Comparison of ENCODE assay signal across 17 cellular contexts in the genomic region with DNA sequence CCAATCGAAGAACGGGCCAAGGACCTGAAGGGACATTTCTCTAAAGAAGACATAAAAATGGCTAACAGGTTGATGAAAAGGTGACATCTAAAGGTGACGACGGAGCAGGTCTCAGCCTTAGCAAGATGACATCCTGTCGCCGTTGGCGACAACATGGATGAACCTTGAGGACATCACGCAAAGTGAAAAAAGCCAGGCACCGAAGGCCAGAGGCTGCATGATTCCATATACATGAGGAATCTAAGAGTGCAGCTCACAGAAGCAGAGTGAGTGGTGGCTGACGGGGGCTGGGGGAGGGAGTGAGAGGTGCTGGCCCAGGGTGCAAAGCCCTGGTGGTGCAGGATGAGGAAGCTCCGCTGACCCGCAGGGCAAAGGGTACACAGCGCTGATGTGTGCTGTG. TPM values are rescaled to one million over a fixed set of nuclear protein-coding genes. Genes with fewer than 3 reads are reported as not detected.
DNase-seq lines count a peak whose midpoint lies in the region; ATAC-seq and TF ChIP-seq lines count a peak whose summit lies in the region.
"Had no signal": no experiment of that assay in that cellular context is flagged by ENCODE, and none has a peak within 500 bp of the region (broad histone marks: within the 10 kb centered on the region; RNA-seq: fewer than 3 reads in every experiment).

No MANE protein-coding gene starts in this region.

- H3K27ac Mint-ChIP-seq in endothelial cell (ENCODE audit: unreplicated experiment) = peak overlapping the region; percentile 91
- H3K27ac Mint-ChIP-seq: GM23338 had no signal

- no peaks in the 10 kb centered on the region for H3K4me1 Mint-ChIP-seq in endothelial cell (ENCODE audit: unreplicated experiment)
- H3K4me1 Mint-ChIP-seq: CD4-positive, alpha-beta memory T cell; GM23338 had no signal

- H2AFZ ChIP-seq in Karpas-422 (ENCODE audit: low read length) = no peak overlapping the region
- H2AFZ ChIP-seq: GM23338 had no signal

- H3K27ac ChIP-seq in Karpas-422 (ENCODE audit: low read length) (peak overlapping the region; percentile 51; the same call in 1 of the 2 replicates), aorta (ENCODE audit: low read depth in 1 of 2, low read length in 2 of 2) (no peak overlapping the region)
- H3K27ac ChIP-seq: A549, C4-2B had no signal

- intact Hi-C loops in posterior vena cava (cut with DNase I) (no loop called here), aorta (cut with DNase I) (no loop called here)

- peak overlapping the region; percentile 83 for H3K4me3 Mint-ChIP-seq in endothelial cell (ENCODE audit: unreplicated experiment)
- H3K4me3 Mint-ChIP-seq: GM23338 had no signal

- H3K36me3 ChIP-seq in Karpas-422 (ENCODE audit: insufficient read depth, low read length) (no peaks in the 10 kb centered on the region), aorta (ENCODE audit: control insufficient read depth in 1 of 2, insufficient read depth in 2 of 2, low read length in 1 of 2) (no peaks in the 10 kb centered on the region)
- H3K36me3 ChIP-seq: BE2C had no signal

- H3K36me3 Mint-ChIP-seq in endothelial cell (ENCODE audit: low read depth, unreplicated experiment) = peaks cover 8% of the 10 kb centered on the region
- H3K36me3 Mint-ChIP-seq: CD4-positive, alpha-beta memory T cell had no signal

- 90 to 93% methylated on average over 13 of the region's 13 CpGs for WGBS in aorta, 2 donors

- H3K4me3 ChIP-seq in Karpas-422 (ENCODE audit: low read length) (no peak overlapping the region), aorta (ENCODE audit: low read length in 2 of 2) (no peak overlapping the region)
- H3K4me3 ChIP-seq: A549, GM12878, GM23338 had no signal

- TF ChIP-seq CTCF in endothelial cell (IDR thresholded peaks at IDR 0.05; ENCODE audit: unreplicated experiment) = no peak

- H3K27me3 ChIP-seq in Karpas-422 (ENCODE audit: low read length) (no peaks in the 10 kb centered on the region), aorta (ENCODE audit: control insufficient read depth in 1 of 2, insufficient read depth in 2 of 2, low read length in 1 of 2) (no peaks in the 10 kb centered on the region)

- H3K79me2 ChIP-seq in Karpas-422 (ENCODE audit: low read length) = no peaks in the 10 kb centered on the region

- H3K4me1 ChIP-seq in Karpas-422 (ENCODE audit: low read length) (no peaks in the 10 kb centered on the region), aorta (ENCODE audit: control insufficient read depth in 1 of 2, insufficient read depth in 2 of 2, low read length in 2 of 2) (no peaks in the 10 kb centered on the region)
- H3K4me1 ChIP-seq: A549, BE2C had no signal

- no peak overlapping the region for H3K4me2 ChIP-seq in Karpas-422 (ENCODE audit: low read depth, low read length, poor library complexity, severe bottlenecking)
- H3K4me2 ChIP-seq: A549, GM23338 had no signal

- H3K9me3 ChIP-seq in Karpas-422 (ENCODE audit: low read length) (peaks cover 1% of the 10 kb centered on the region), aorta (ENCODE audit: control insufficient read depth, low read length) (no peaks in the 10 kb centered on the region)
- H3K9me3 ChIP-seq: BE2C had no signal

- H3K9ac ChIP-seq in Karpas-422 (ENCODE audit: low read length) = no peak overlapping the region

- peaks cover 9% of the 10 kb centered on the region for H3K9me3 Mint-ChIP-seq in endothelial cell (ENCODE audit: unreplicated experiment)

- no peak for ATAC-seq in aorta (ENCODE audit: low FRiP score)
- no peak for ATAC-seq in GM19395 (IDR thresholded peaks at IDR 0.05; ENCODE audit: unreplicated experiment)
- ATAC-seq: A549, GM12878, GM23338 had no signal

- no peaks in the 10 kb centered on the region for H3K9me2 ChIP-seq in Karpas-422 (replicated peaks; ENCODE audit: insufficient read depth, low read length)

- peaks cover 13% of the 10 kb centered on the region for H3K27me3 Mint-ChIP-seq in endothelial cell (ENCODE audit: unreplicated experiment)

- no peak for DNase-seq in Karpas-422
- DNase-seq in endothelial cell (ENCODE audit: low spot score) = no peak
- peak; percentile 77 for DNase-seq in posterior vena cava (ENCODE audit: low spot score)
- DNase-seq in aorta = peak; percentile 15 to 55
- no peak for DNase-seq in NCI-H524 treated with DMSO at 0.1 percent for 48 hours (lab: John Stamatoyannopoulos, UW)
- DNase-seq: BE2C; CD4-positive, alpha-beta memory T cell; DMS79; H7 had no signal

- no peaks in the 10 kb centered on the region for H4K20me1 ChIP-seq in Karpas-422 (ENCODE audit: insufficient read depth, low read depth, low read length)

RNA-seq across cellular contexts. Expression of a gene that starts 34.1 kb away (rescaled TPM):
- total RNA-seq in Karpas-422 (2014; rRNA removed; shearing (Covaris generic); ENCODE audit: low replicate concordance) = not detected in 2 replicates
- total RNA-seq in endothelial cell (ENCODE audit: unreplicated experiment) (not detected), posterior vena cava (not detected), aorta (not detected)
- not detected for polyA plus RNA-seq in aorta
- total RNA-seq: CD4-positive, alpha-beta memory T cell; G401; GM12878; HT-29 had no signal
- polyA plus RNA-seq: A549, AG04450 had no signal

Comparison
In these comparisons a context has a peak if more than half of its experiments do, and no peak if none do; other contexts are left out.
1. DNase-seq: peak in posterior vena cava (single experiment) and aorta (2 of 2); none in Karpas-422 (single experiment), endothelial cell (single experiment) and NCI-H524 treated with DMSO at 0.1 percent for 48 hours (single experiment).